ENCODE assay signal across 1 cellular context in the genomic region with DNA sequence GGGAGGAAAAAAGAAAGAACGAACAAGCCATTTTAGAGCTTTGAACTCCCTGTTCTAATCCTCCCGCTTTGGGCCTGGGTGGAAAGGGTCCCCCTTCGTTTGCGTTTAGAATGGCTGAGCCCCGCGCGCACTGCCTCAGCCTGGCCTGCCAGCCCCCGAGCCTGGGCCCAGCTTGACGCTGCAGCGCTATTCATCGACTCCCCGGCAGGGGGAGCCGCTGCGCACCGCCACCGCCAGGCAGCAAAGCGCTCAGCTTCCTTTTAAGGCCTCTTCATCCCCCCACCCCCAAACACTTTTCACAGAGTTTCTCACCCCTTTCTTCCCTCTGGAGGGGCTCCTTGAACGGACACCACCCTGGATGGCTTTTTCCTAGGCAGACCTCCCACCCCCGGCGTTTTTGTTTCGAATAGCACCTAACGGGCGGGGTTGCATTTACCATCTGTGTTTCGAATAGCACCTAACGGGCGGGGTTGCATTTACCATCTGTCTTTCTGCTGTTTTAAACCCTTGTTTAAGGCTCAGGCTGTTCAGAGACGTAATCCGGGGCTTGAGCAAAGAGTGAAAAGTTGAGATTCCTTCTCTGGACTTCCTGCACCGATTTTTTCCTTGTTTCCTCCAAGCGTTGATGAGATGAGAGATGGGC.
TF ChIP-seq lines count a peak whose summit lies in the region.

No MANE protein-coding gene starts in this region.

TF ChIP-seq in GM23338, 12 proteins besides CTCF, POLR2A, EP300 and RAD21 (continued from another document):
- TF ChIP-seq, protein P1, sequence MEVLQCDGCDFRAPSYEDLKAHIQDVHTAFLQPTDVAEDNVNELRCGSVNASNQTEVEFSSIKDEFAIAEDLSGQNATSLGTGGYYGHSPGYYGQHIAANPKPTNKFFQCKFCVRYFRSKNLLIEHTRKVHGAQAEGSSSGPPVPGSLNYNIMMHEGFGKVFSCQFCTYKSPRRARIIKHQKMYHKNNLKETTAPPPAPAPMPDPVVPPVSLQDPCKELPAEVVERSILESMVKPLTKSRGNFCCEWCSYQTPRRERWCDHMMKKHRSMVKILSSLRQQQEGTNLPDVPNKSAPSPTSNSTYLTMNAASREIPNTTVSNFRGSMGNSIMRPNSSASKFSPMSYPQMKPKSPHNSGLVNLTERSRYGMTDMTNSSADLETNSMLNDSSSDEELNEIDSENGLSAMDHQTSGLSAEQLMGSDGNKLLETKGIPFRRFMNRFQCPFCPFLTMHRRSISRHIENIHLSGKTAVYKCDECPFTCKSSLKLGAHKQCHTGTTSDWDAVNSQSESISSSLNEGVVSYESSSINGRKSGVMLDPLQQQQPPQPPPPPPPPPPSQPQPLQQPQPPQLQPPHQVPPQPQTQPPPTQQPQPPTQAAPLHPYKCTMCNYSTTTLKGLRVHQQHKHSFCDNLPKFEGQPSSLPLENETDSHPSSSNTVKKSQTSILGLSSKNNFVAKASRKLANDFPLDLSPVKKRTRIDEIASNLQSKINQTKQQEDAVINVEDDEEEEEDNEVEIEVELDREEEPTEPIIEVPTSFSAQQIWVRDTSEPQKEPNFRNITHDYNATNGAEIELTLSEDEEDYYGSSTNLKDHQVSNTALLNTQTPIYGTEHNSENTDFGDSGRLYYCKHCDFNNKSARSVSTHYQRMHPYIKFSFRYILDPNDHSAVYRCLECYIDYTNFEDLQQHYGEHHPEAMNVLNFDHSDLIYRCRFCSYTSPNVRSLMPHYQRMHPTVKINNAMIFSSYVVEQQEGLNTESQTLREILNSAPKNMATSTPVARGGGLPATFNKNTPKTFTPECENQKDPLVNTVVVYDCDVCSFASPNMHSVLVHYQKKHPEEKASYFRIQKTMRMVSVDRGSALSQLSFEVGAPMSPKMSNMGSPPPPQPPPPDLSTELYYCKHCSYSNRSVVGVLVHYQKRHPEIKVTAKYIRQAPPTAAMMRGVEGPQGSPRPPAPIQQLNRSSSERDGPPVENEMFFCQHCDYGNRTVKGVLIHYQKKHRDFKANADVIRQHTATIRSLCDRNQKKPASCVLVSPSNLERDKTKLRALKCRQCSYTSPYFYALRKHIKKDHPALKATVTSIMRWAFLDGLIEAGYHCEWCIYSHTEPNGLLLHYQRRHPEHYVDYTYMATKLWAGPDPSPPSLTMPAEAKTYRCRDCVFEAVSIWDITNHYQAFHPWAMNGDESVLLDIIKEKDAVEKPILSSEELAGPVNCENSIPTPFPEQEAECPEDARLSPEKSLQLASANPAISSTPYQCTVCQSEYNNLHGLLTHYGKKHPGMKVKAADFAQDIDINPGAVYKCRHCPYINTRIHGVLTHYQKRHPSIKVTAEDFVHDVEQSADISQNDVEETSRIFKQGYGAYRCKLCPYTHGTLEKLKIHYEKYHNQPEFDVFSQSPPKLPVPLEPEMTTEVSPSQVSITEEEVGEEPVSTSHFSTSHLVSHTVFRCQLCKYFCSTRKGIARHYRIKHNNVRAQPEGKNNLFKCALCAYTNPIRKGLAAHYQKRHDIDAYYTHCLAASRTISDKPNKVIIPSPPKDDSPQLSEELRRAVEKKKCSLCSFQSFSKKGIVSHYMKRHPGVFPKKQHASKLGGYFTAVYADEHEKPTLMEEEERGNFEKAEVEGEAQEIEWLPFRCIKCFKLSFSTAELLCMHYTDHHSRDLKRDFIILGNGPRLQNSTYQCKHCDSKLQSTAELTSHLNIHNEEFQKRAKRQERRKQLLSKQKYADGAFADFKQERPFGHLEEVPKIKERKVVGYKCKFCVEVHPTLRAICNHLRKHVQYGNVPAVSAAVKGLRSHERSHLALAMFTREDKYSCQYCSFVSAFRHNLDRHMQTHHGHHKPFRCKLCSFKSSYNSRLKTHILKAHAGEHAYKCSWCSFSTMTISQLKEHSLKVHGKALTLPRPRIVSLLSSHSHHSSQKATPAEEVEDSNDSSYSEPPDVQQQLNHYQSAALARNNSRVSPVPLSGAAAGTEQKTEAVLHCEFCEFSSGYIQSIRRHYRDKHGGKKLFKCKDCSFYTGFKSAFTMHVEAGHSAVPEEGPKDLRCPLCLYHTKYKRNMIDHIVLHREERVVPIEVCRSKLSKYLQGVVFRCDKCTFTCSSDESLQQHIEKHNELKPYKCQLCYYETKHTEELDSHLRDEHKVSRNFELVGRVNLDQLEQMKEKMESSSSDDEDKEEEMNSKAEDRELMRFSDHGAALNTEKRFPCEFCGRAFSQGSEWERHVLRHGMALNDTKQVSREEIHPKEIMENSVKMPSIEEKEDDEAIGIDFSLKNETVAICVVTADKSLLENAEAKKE (CRISPR knock-in tag; IDR thresholded peaks at IDR 0.05), result no peak
- TF ChIP-seq JUNB (IDR thresholded peaks at IDR 0.05; ENCODE audit: unreplicated experiment) (no peak), NANOG (IDR thresholded peaks at IDR 0.05; ENCODE audit: borderline replicate concordance) (no peak), POLR2AphosphoS5 (IDR thresholded peaks at IDR 0.05; ENCODE audit: low read depth) (no peak), EZH2phosphoT487 (IDR thresholded peaks at IDR 0.05; ENCODE audit: unreplicated experiment) (no peak), ZNF331 (CRISPR knock-in tag; IDR thresholded peaks at IDR 0.05; ENCODE audit: low read depth) (no peak), ETS1 (IDR thresholded peaks at IDR 0.05) (no peak), EZH2 (IDR thresholded peaks at IDR 0.05; ENCODE audit: low read depth, unreplicated experiment) (no peak)
TF ChIP-seq in GM23338: peak in this region for 0.
